In genomic region chr20:31833931-31834521, GRCh38 we compare ENCODE assay signal across 24 cellular contexts. TPM values are rescaled to one million over a fixed set of nuclear protein-coding genes. Genes with fewer than 3 reads are reported as not detected.
DNase-seq lines count a peak whose midpoint lies in the region; ATAC-seq and TF ChIP-seq lines count a peak whose summit lies in the region.
"Had no signal": no experiment of that assay in that cellular context is flagged by ENCODE, and none has a peak within 500 bp of the region (broad histone marks: within the 10 kb centered on the region; RNA-seq: fewer than 3 reads in every experiment).

No MANE protein-coding gene starts in this region.

- H3K27ac ChIP-seq in heart right ventricle (peak overlapping the region in 6 of 10 donors; percentile 10 to 91 (median 67)), WERI-Rb-1 (peak overlapping the region; percentile 55), mesodermal cell (ENCODE audit: low read depth, low read length, severe bottlenecking) (peak overlapping the region; percentile 60), testis (peak overlapping the region; percentile 5 to 44), neural progenitor cell (no peak overlapping the region)
- H3K27ac ChIP-seq: body of pancreas, dorsolateral prefrontal cortex, upper lobe of left lung had no signal

- H3K4me2 ChIP-seq in neural progenitor cell, result no peak overlapping the region

- peaks cover 14% of the 10 kb centered on the region for H3F3A ChIP-seq in neural progenitor cell (ENCODE audit: low read depth)

- H3K4me1 Mint-ChIP-seq in neural progenitor cell, result peaks cover 25% of the 10 kb centered on the region

- peaks cover 3% of the 10 kb centered on the region for H3K27me3 Mint-ChIP-seq in neural progenitor cell (ENCODE audit: insufficient read depth, low read depth)
- H3K27me3 Mint-ChIP-seq: CD4-positive, alpha-beta T cell had no signal

- H2AFZ ChIP-seq in neural progenitor cell (replicated peaks), result no peak overlapping the region

- no peak overlapping the region for H3K27ac Mint-ChIP-seq in neural progenitor cell
- H3K27ac Mint-ChIP-seq: activated T-helper 2 cell treated with anti-CD3 and anti-CD28 coated beads, Interferon-gamma antibody, Interleukin-2, Interleukin-4, amounts not matched to agents 10 μg/mL and 5 μg/mL and 100 μg/mL, durations not matched to agents 14 hours and 24 hours and 36 hours; CD4-positive, alpha-beta T cell; immature natural killer cell; stimulated activated effector memory CD8-positive, alpha-beta T cell treated with anti-CD3 and anti-CD28 coated beads, Interleukin-12 subunit alpha, Interleukin-12 subunit beta, amount 100 ng/mL, for 72 hours had no signal

- H3K79me2 ChIP-seq in neural progenitor cell (ENCODE audit: low read depth), result no peaks in the 10 kb centered on the region

- H4K20me1 ChIP-seq in neural progenitor cell (ENCODE audit: low read depth), result no peaks in the 10 kb centered on the region

- no peak overlapping the region for H3K9ac ChIP-seq in neural progenitor cell

- peaks cover 16 to 58% (median 37%) of the 10 kb centered on the region in 9 donors for H3K4me1 ChIP-seq in heart right ventricle
- peaks cover 48% of the 10 kb centered on the region for H3K4me1 ChIP-seq in mesodermal cell (ENCODE audit: control insufficient read depth, insufficient read depth, low read length, poor library complexity, severe bottlenecking)
- peaks cover 47% of the 10 kb centered on the region for H3K4me1 ChIP-seq in testis
- peaks cover 22% of the 10 kb centered on the region for H3K4me1 ChIP-seq in neural progenitor cell

- H3K36me3 ChIP-seq in heart right ventricle (no peaks in the 10 kb centered on the region), WERI-Rb-1 (no peaks in the 10 kb centered on the region), mesodermal cell (ENCODE audit: control insufficient read depth, insufficient read depth, low read length) (no peaks in the 10 kb centered on the region), testis (ENCODE audit: low read depth, missing control alignments) (no peaks in the 10 kb centered on the region), neural progenitor cell (no peaks in the 10 kb centered on the region)
- H3K36me3 ChIP-seq: upper lobe of left lung had no signal

- peak in 2 of 8 donors; percentile 20 for ATAC-seq in heart right ventricle
- ATAC-seq in Right ventricle myocardium inferior, result no peak
- ATAC-seq: body of pancreas; stimulated activated effector memory CD8-positive, alpha-beta T cell treated with anti-CD3 and anti-CD28 coated beads, Interleukin-12 subunit alpha, Interleukin-12 subunit beta, amount 100 ng/mL, for 72 hours had no signal

- TF ChIP-seq CTCF in heart right ventricle (IDR thresholded peaks at IDR 0.05) (no peak), WERI-Rb-1 (IDR thresholded peaks at IDR 0.05; ENCODE audit: low read depth, low read length) (no peak), testis (IDR thresholded peaks at IDR 0.05) (no peak), neural progenitor cell (IDR thresholded peaks at IDR 0.05) (no peak)

- H3K4me3 ChIP-seq in heart right ventricle (no peak overlapping the region), WERI-Rb-1 (ENCODE audit: low read depth, low read length) (no peak overlapping the region), mesodermal cell (ENCODE audit: extremely low read depth, insufficient read depth, low read length, poor library complexity, severe bottlenecking) (no peak overlapping the region), testis (no peak overlapping the region), neural progenitor cell (no peak overlapping the region)
- H3K4me3 ChIP-seq: body of pancreas, dorsolateral prefrontal cortex, K562, upper lobe of left lung had no signal

- intact Hi-C loops in heart right ventricle (cut with DNase I), result no loop called here
- intact Hi-C loops in Right ventricle myocardium inferior (cut with DNase I), result no loop called here
- intact Hi-C loops in testis (cut with DNase I; ENCODE audit: low total_unique reads), result no loop called here

- no peak for TF ChIP-seq POLR2A in testis (IDR thresholded peaks at IDR 0.05)

- H3K36me3 Mint-ChIP-seq in neural progenitor cell, result no peaks in the 10 kb centered on the region
- H3K36me3 Mint-ChIP-seq: immature natural killer cell; stimulated activated effector memory CD8-positive, alpha-beta T cell treated with anti-CD3 and anti-CD28 coated beads, Interleukin-12 subunit alpha, Interleukin-12 subunit beta, amount 100 ng/mL, for 72 hours had no signal

- no peaks in the 10 kb centered on the region for H3K9me3 ChIP-seq in heart right ventricle
- no peaks in the 10 kb centered on the region for H3K9me3 ChIP-seq in WERI-Rb-1 (ENCODE audit: severe bottlenecking)
- H3K9me3 ChIP-seq in mesodermal cell (ENCODE audit: control insufficient read depth, low read length), result no peaks in the 10 kb centered on the region
- H3K9me3 ChIP-seq in testis, result no peaks in the 10 kb centered on the region
- H3K9me3 ChIP-seq in neural progenitor cell (ENCODE audit: low read depth), result no peaks in the 10 kb centered on the region
- H3K9me3 ChIP-seq: body of pancreas, upper lobe of left lung had no signal

- DNase-seq in heart right ventricle (no peak), Right ventricle myocardium inferior (ENCODE audit: missing footprints) (no peak), WERI-Rb-1 (peak; percentile 29), testis (no peak), NCI-H226 (no peak), neural progenitor cell (ENCODE audit: low spot score) (no peak)
- DNase-seq in effector CD8-positive, alpha-beta T cell (lab: John Stamatoyannopoulos, UW), result no peak
- DNase-seq: cerebellar nuclear complex, GF-D8, NCI-H1092, NCI-H2171 had no signal

- no peak overlapping the region for H3K4me3 Mint-ChIP-seq in neural progenitor cell
- H3K4me3 Mint-ChIP-seq: CD4-positive, alpha-beta T cell; stimulated activated effector memory CD8-positive, alpha-beta T cell treated with anti-CD3 and anti-CD28 coated beads, Interleukin-12 subunit alpha, Interleukin-12 subunit beta, amount 100 ng/mL, for 72 hours had no signal

- H3K27me3 ChIP-seq in heart right ventricle, result peaks cover 0 to 9% (median 0%) of the 10 kb centered on the region in 7 donors
- no peaks in the 10 kb centered on the region for H3K27me3 ChIP-seq in WERI-Rb-1 (ENCODE audit: insufficient read depth, low read depth, severe bottlenecking)
- H3K27me3 ChIP-seq in testis, result no peaks in the 10 kb centered on the region
- no peaks in the 10 kb centered on the region for H3K27me3 ChIP-seq in neural progenitor cell
- H3K27me3 ChIP-seq: body of pancreas, dorsolateral prefrontal cortex, upper lobe of left lung had no signal

- H3K9me3 Mint-ChIP-seq in neural progenitor cell, result no peaks in the 10 kb centered on the region
- H3K9me3 Mint-ChIP-seq: activated T-helper 2 cell treated with anti-CD3 and anti-CD28 coated beads, Interferon-gamma antibody, Interleukin-2, Interleukin-4, amounts not matched to agents 10 μg/mL and 5 μg/mL and 100 μg/mL, durations not matched to agents 14 hours and 24 hours and 36 hours; CD4-positive, alpha-beta T cell; stimulated activated effector memory CD8-positive, alpha-beta T cell treated with anti-CD3 and anti-CD28 coated beads, Interleukin-12 subunit alpha, Interleukin-12 subunit beta, amount 100 ng/mL, for 72 hours had no signal

- WGBS in heart right ventricle, 2 donors, result 71 to 76% methylated on average over 20 of the region's 20 CpGs
- WGBS in mesodermal cell (ENCODE audit: insufficient coverage in 2 of 2), 2 experiments, result 84 to 85% methylated on average over 14 to 17 of the region's 20 CpGs
- 52 to 66% methylated on average over 14 to 20 of the region's 20 CpGs for WGBS in testis, 2 donors

RNA-seq across cellular contexts. Expression of gene FOXS1, which starts 11.4 kb away (rescaled TPM):
- 1 to 10 TPM; 1.4 to 6.5 (median 2.5) TPM for total RNA-seq in heart right ventricle
- 1 to 10 TPM; 6.0 to 7.5 TPM for polyA plus RNA-seq in heart right ventricle
- total RNA-seq in Right ventricle myocardium inferior, result 0.89 TPM
- polyA plus RNA-seq in mesodermal cell (2013, experiment 1 of 2), result 6.4 TPM
- polyA plus RNA-seq in mesodermal cell (2013, experiment 2 of 2), result 5.0 TPM
- 1 to 10 TPM; 4.3 to 4.4 TPM for total RNA-seq in testis
- 10.0 TPM for polyA plus RNA-seq in testis (ENCODE audit: insufficient read depth, low read depth, low replicate concordance)
- total RNA-seq in neural progenitor cell (ENCODE audit: low replicate concordance), result 0.53 TPM in 1 of 2 replicates, not detected in the other
- total RNA-seq: A172; activated T-helper 2 cell treated with anti-CD3 and anti-CD28 coated beads, Interferon-gamma antibody, Interleukin-2, Interleukin-4, amounts not matched to agents 10 μg/mL and 5 μg/mL and 100 μg/mL, durations not matched to agents 14 hours and 24 hours and 36 hours; CD4-positive, alpha-beta T cell; K562; PC-3 had no signal
- polyA plus RNA-seq: immature natural killer cell, K562, neural cell had no signal

RNA-seq across cellular contexts. Expression of gene MYLK2, which starts 14.9 kb away (rescaled TPM):
- total RNA-seq in heart right ventricle, result 1 to 10 TPM in 1 of 10 donors, under 1 TPM in 8, not detected in 1; 0.06 to 2.1 (median 0.28) TPM
- polyA plus RNA-seq in heart right ventricle, result under 1 TPM in 1 of 2 donors, not detected in 1; 0.16 TPM
- total RNA-seq in Right ventricle myocardium inferior, result 0.35 TPM
- 0.18 TPM for polyA plus RNA-seq in mesodermal cell (2013, experiment 1 of 2)
- polyA plus RNA-seq in mesodermal cell (2013, experiment 2 of 2), result 0.35 TPM
- 1 to 10 TPM; 1.2 to 1.3 TPM for total RNA-seq in testis
- polyA plus RNA-seq in testis (ENCODE audit: insufficient read depth, low read depth, low replicate concordance), result 1.6 TPM
- total RNA-seq in neural progenitor cell (ENCODE audit: low replicate concordance), result 0.22 TPM in 1 of 2 replicates, not detected in the other
- total RNA-seq: CD4-positive, alpha-beta T cell; upper lobe of left lung had no signal
- polyA plus RNA-seq: immature natural killer cell had no signal

RNA-seq across cellular contexts. Expression of gene DUSP15, which starts 36.3 kb away (rescaled TPM):
- 1 to 10 TPM; 1.7 to 7.2 (median 5.0) TPM for total RNA-seq in heart right ventricle
- polyA plus RNA-seq in heart right ventricle, result 1 to 10 TPM in 1 of 2 donors, under 1 TPM in 1; 0.90 to 6.0 TPM
- total RNA-seq in Right ventricle myocardium inferior, result 2.9 TPM
- polyA plus RNA-seq in mesodermal cell (2013, experiment 1 of 2), result 4.1 TPM
- polyA plus RNA-seq in mesodermal cell (2013, experiment 2 of 2), result 3.2 TPM
- total RNA-seq in testis, result 100 to 1,000 TPM; 175 to 274 TPM
- polyA plus RNA-seq in testis (ENCODE audit: insufficient read depth, low read depth, low replicate concordance), result 182 TPM
- 0.45 and 1.1 TPM in 2 replicates for total RNA-seq in neural progenitor cell (ENCODE audit: low replicate concordance)
- total RNA-seq: activated T-helper 2 cell treated with anti-CD3 and anti-CD28 coated beads, Interferon-gamma antibody, Interleukin-2, Interleukin-4, amounts not matched to agents 10 μg/mL and 5 μg/mL and 100 μg/mL, durations not matched to agents 14 hours and 24 hours and 36 hours; CD4-positive, alpha-beta T cell; K562; PC-3 had no signal
- polyA plus RNA-seq: immature natural killer cell had no signal

RNA-seq across cellular contexts. Expression of gene TTLL9, which starts 36.4 kb away (rescaled TPM):
- total RNA-seq in heart right ventricle, result under 1 TPM in 1 of 10 donors, not detected in 9; 0.15 TPM
- polyA plus RNA-seq in heart right ventricle, result under 1 TPM; 0.03 to 0.07 TPM
- not detected for total RNA-seq in Right ventricle myocardium inferior
- polyA plus RNA-seq in mesodermal cell (2013, experiment 1 of 2), result 0.29 TPM
- polyA plus RNA-seq in mesodermal cell (2013, experiment 2 of 2), result 0.40 TPM
- 10 to 100 TPM in 1 of 2 donors, 1 to 10 TPM in 1; 8.7 to 19.1 TPM for total RNA-seq in testis
- polyA plus RNA-seq in testis (ENCODE audit: insufficient read depth, low read depth, low replicate concordance), result 32.7 TPM
- 0.34 TPM in 1 of 2 replicates, not detected in the other for total RNA-seq in neural progenitor cell (ENCODE audit: low replicate concordance)
- total RNA-seq: activated T-helper 2 cell treated with anti-CD3 and anti-CD28 coated beads, Interferon-gamma antibody, Interleukin-2, Interleukin-4, amounts not matched to agents 10 μg/mL and 5 μg/mL and 100 μg/mL, durations not matched to agents 14 hours and 24 hours and 36 hours; CD4-positive, alpha-beta T cell; K562; M059J; PC-3 had no signal

Comparison
In these comparisons a context has a peak if more than half of its experiments do, and no peak if none do; other contexts are left out.
1. RNA of gene DUSP15, which starts 36.3 kb away (total RNA-seq): 175 to 274 TPM in testis; 1.7 to 7.2 TPM in heart right ventricle, 2.9 TPM in Right ventricle myocardium inferior (single experiment) and 0.45 to 1.1 TPM in neural progenitor cell; every median in the first group is over 10 times any median in the second.